10 cellular contexts compared by ENCODE assay signal in genomic region chr2:28661589-28662001, GRCh38.
DNase-seq lines count a peak whose midpoint lies in the region; ATAC-seq and TF ChIP-seq lines count a peak whose summit lies in the region.
"Had no signal": no experiment of that assay in that cellular context is flagged by ENCODE, and none has a peak within 500 bp of the region (broad histone marks: within the 10 kb centered on the region; RNA-seq: fewer than 3 reads in every experiment).

No MANE protein-coding gene starts in this region.

- no peak for TF ChIP-seq POLR2A in gastrocnemius medialis (IDR thresholded peaks at IDR 0.05)

- in situ Hi-C loops in gastrocnemius medialis (cut with MboI; ENCODE audit: low sequenced_read_pairs in 4 of 4), result no loop called here

- H3K27ac ChIP-seq in VCaP (peak overlapping the region; percentile 69), heart right ventricle (peak overlapping the region; percentile 18 to 82 (median 64)), gastrocnemius medialis (peak overlapping the region; percentile 58 to 75 (median 67)), caudate nucleus (ENCODE audit: low read depth, low read length) (no peak overlapping the region)

- H3K27ac Mint-ChIP-seq in activated naive CD4-positive, alpha-beta T cell treated with anti-CD3 and anti-CD28 coated beads, Interleukin-2, amount 50 U/mL, for 72 hours, result no peak overlapping the region
- H3K27ac Mint-ChIP-seq: naive B cell had no signal

- H3K9me3 ChIP-seq in heart right ventricle (peaks cover 0 to 3% (median 0%) of the 10 kb centered on the region in 11 donors), gastrocnemius medialis (no peaks in the 10 kb centered on the region)

- intact Hi-C loops in heart right ventricle (cut with DNase I), result loop anchor here in 4 of 10 donors (2.0 to 10.0 kb wide), 5 partner anchors 34 to 91 kb away; partner anchors contain the start of gene PPP1CB (in 2 of the 4)
- intact Hi-C loops in gastrocnemius medialis (cut with DNase I; ENCODE audit: low total_unique reads), result no loop called here

- ATAC-seq in heart right ventricle (peak; percentile 68 to 86 (median 82)), gastrocnemius medialis (peak; percentile 69 to 87)
- ATAC-seq in activated naive CD4-positive, alpha-beta T cell treated with anti-CD3 and anti-CD28 coated beads, Interleukin-2, amount 50 U/mL, for 72 hours, result no peak

- H3K36me3 ChIP-seq in heart right ventricle, result no peaks in the 10 kb centered on the region
- H3K36me3 ChIP-seq in gastrocnemius medialis, result no peaks in the 10 kb centered on the region

- TF ChIP-seq CTCF in VCaP (conservative IDR thresholded peaks at IDR 0.05) (no peak), heart right ventricle (IDR thresholded peaks at IDR 0.05) (peak in 1 of 9 donors; percentile 15), gastrocnemius medialis (IDR thresholded peaks at IDR 0.05 in 4 of 5, conservative IDR thresholded peaks at IDR 0.05 in 1 of 5) (no peak)

- WGBS in heart right ventricle, 2 donors, result 16 to 26% methylated on average over 5 of the region's 5 CpGs

- H3K27me3 ChIP-seq in heart right ventricle (no peaks in the 10 kb centered on the region), gastrocnemius medialis (no peaks in the 10 kb centered on the region)

- no peaks in the 10 kb centered on the region for H3K36me3 Mint-ChIP-seq in activated naive CD4-positive, alpha-beta T cell treated with anti-CD3 and anti-CD28 coated beads, Interleukin-2, amount 50 U/mL, for 72 hours
- H3K36me3 Mint-ChIP-seq: naive B cell had no signal

- H3K4me1 ChIP-seq in heart right ventricle (peaks cover 11 to 64% (median 57%) of the 10 kb centered on the region in 9 donors), gastrocnemius medialis (peaks cover 48 to 51% of the 10 kb centered on the region in 2 donors)

- H3K9me3 Mint-ChIP-seq in activated naive CD4-positive, alpha-beta T cell treated with anti-CD3 and anti-CD28 coated beads, Interleukin-2, amount 50 U/mL, for 72 hours, result peaks cover 0 to 5% of the 10 kb centered on the region in 2 donors

- DNase-seq in EL, result peak; percentile 86
- peak; percentile 55 to 84 for DNase-seq in heart right ventricle
- peak; percentile 62 to 64 for DNase-seq in gastrocnemius medialis
- DNase-seq in MV-4-11 (lab: John Stamatoyannopoulos, UW), result no peak
- DNase-seq in caudate nucleus (lab: John Stamatoyannopoulos, UW), result no peak
- no peak for DNase-seq in activated naive CD4-positive, alpha-beta T cell treated with anti-CD3 and anti-CD28 coated beads, Interleukin-2, amount 50 U/mL, for 72 hours (ENCODE audit: low spot score in 2 of 2)
- no peak for DNase-seq in stimulated activated CD4-positive, alpha-beta T cell treated with anti-CD3 and anti-CD28 coated beads, Interleukin-1b, Interleukin-23, amount 100 ng/mL, for 48 hours
- DNase-seq: activated effector memory CD4-positive, alpha-beta T cell treated with anti-CD3 and anti-CD28 coated beads, Interleukin-2, amount 50 U/mL, for 16 hours; naive B cell had no signal

- H3K4me3 ChIP-seq in heart right ventricle, result no peak overlapping the region
- no peak overlapping the region for H3K4me3 ChIP-seq in gastrocnemius medialis

Comparison
In these comparisons a context has a peak if more than half of its experiments do, and no peak if none do; other contexts are left out.
1. DNase-seq: peak in EL (single experiment), heart right ventricle (2 of 2) and gastrocnemius medialis (2 of 2); none in MV-4-11 (single experiment), caudate nucleus (0 of 61), activated naive CD4-positive, alpha-beta T cell treated with anti-CD3 and anti-CD28 coated beads, Interleukin-2, amount 50 U/mL, for 72 hours (0 of 2) and stimulated activated CD4-positive, alpha-beta T cell treated with anti-CD3 and anti-CD28 coated beads, Interleukin-1b, Interleukin-23, amount 100 ng/mL, for 48 hours (single experiment).
2. ATAC-seq: peak in heart right ventricle (8 of 8) and gastrocnemius medialis (2 of 2); none in activated naive CD4-positive, alpha-beta T cell treated with anti-CD3 and anti-CD28 coated beads, Interleukin-2, amount 50 U/mL, for 72 hours (0 of 2).